In genomic region chr1:1371741-1372711, GRCh38 we compare ENCODE assay signal across 8 cellular contexts. TPM values are rescaled to one million over a fixed set of nuclear protein-coding genes. Genes with fewer than 3 reads are reported as not detected.
DNase-seq lines count a peak whose midpoint lies in the region; TF ChIP-seq lines count a peak whose summit lies in the region.

No MANE protein-coding gene starts in this region.

- TF ChIP-seq CTCF in choroid plexus epithelial cell (conservative IDR thresholded peaks at IDR 0.05; ENCODE audit: low read depth, low read length) (peak; percentile 90), mesothelial cell of epicardium (IDR thresholded peaks at IDR 0.05; ENCODE audit: unreplicated experiment) (peak; percentile 92)

- H3K4me1 Mint-ChIP-seq in mesothelial cell of epicardium: peaks cover 14% of the 10 kb centered on the region

- no peaks in the 10 kb centered on the region for H3K9me3 Mint-ChIP-seq in mesothelial cell of epicardium

- no peaks in the 10 kb centered on the region for H3K27me3 Mint-ChIP-seq in mesothelial cell of epicardium (ENCODE audit: low read depth)

- H3K27ac Mint-ChIP-seq in mesothelial cell of epicardium: no peak overlapping the region

- no peaks in the 10 kb centered on the region for H3K36me3 Mint-ChIP-seq in mesothelial cell of epicardium

- H3K4me3 Mint-ChIP-seq in mesothelial cell of epicardium: peak overlapping the region; percentile 83

- DNase-seq in NCI-H2029 (lab: John Stamatoyannopoulos, UW): peak; percentile 35
- DNase-seq in NCI-H2029 treated with DMSO at 0.1 percent for 48 hours (lab: John Stamatoyannopoulos, UW): no peak
- DNase-seq in NCI-H128 (lab: John Stamatoyannopoulos, UW; ENCODE audit: unreplicated experiment): peak; percentile 23
- peak; percentile 66 to 76 for DNase-seq in activated CD4-positive, alpha-beta T cell treated with anti-CD3 and anti-CD28 coated beads for 4 hours
- peak; percentile 49 for DNase-seq in choroid plexus epithelial cell (ENCODE audit: low read depth)
- DNase-seq in mesothelial cell of epicardium (ENCODE audit: low spot score in 2 of 2, unreplicated experiment in 2 of 2): peak in 1 of 2 experiments; percentile 88
- DNase-seq in stimulated activated CD8-positive, alpha-beta memory T cell treated with anti-CD3 and anti-CD28 coated beads, Interleukin-7, amount 100 ng/mL, for 1 hour (ENCODE audit: low read depth in 2 of 2): peak; percentile 58 to 63
- no peak for DNase-seq in medulla oblongata (ENCODE audit: extremely low spot score)

- no peak overlapping the region for H3K4me3 ChIP-seq in choroid plexus epithelial cell (ENCODE audit: low read depth, low read length)

RNA-seq across cellular contexts. Expression of gene AURKAIP1, which starts 3.0 kb away (rescaled TPM):
- 75.5 to 78.6 TPM (median 78.3 TPM) in 3 replicates for total RNA-seq in mesothelial cell of epicardium

RNA-seq across cellular contexts. Expression of gene MXRA8, which starts 13.7 kb away (rescaled TPM):
- 157 to 163 TPM (median 161 TPM) in 3 replicates for total RNA-seq in mesothelial cell of epicardium

RNA-seq across cellular contexts. Expression of gene DVL1, which starts 22.8 kb away (rescaled TPM):
- 54.5 to 58.5 TPM (median 54.7 TPM) in 3 replicates for total RNA-seq in mesothelial cell of epicardium

RNA-seq across cellular contexts. Expression of gene CCNL2, which starts 27.1 kb away (rescaled TPM):
- total RNA-seq in mesothelial cell of epicardium: 396 to 423 TPM (median 405 TPM) in 3 replicates

RNA-seq across cellular contexts. Expression of gene MRPL20, which starts 35.1 kb away (rescaled TPM):
- total RNA-seq in mesothelial cell of epicardium: 87.9 to 98.2 TPM (median 94.7 TPM) in 3 replicates

Comparison
In these comparisons a context has a peak if more than half of its experiments do, and no peak if none do; other contexts are left out.
1. DNase-seq: peak in NCI-H2029 (single experiment), NCI-H128 (single experiment), activated CD4-positive, alpha-beta T cell treated with anti-CD3 and anti-CD28 coated beads for 4 hours (2 of 2), choroid plexus epithelial cell (single experiment) and stimulated activated CD8-positive, alpha-beta memory T cell treated with anti-CD3 and anti-CD28 coated beads, Interleukin-7, amount 100 ng/mL, for 1 hour (2 of 2); none in NCI-H2029 treated with DMSO at 0.1 percent for 48 hours (single experiment) and medulla oblongata (single experiment).